In genomic region chr12:103933237-103933636, GRCh38 we compare ENCODE assay signal across 12 cellular contexts. TPM values are rescaled to one million over a fixed set of nuclear protein-coding genes. Genes with fewer than 3 reads are reported as not detected.
DNase-seq lines count a peak whose midpoint lies in the region; ATAC-seq, FAIRE-seq and TF ChIP-seq lines count a peak whose summit lies in the region.
"Had no signal": no experiment of that assay in that cellular context is flagged by ENCODE, and none has a peak within 500 bp of the region (broad histone marks: within the 10 kb centered on the region; RNA-seq: fewer than 3 reads in every experiment).

No MANE protein-coding gene starts in this region.

- peaks cover 59% of the 10 kb centered on the region for H3K79me2 ChIP-seq in HepG2 (ENCODE audit: insufficient read depth, low read length)

- no peak for TF ChIP-seq CTCF in natural killer cell (IDR thresholded peaks at IDR 0.05)
- no peak for TF ChIP-seq CTCF in RWPE2 (IDR thresholded peaks at IDR 0.05; ENCODE audit: poor library complexity, severe bottlenecking)
- TF ChIP-seq CTCF in HepG2 (CRISPR knock-in tag; IDR thresholded peaks at IDR 0.05) = no peak
- no peak for TF ChIP-seq CTCF in type B pancreatic cell (conservative IDR thresholded peaks at IDR 0.05)
- no peak for TF ChIP-seq CTCF in GM20000 (IDR thresholded peaks at IDR 0.05; ENCODE audit: extremely low read depth, missing control alignments)

- H3K4me3 Mint-ChIP-seq in natural killer cell treated with Interleukin-12 subunit alpha and Interleukin-12 subunit beta and Interleukin-15 and Interleukin-18, amount 100 ng/mL, for 72 hours = peak overlapping the region; percentile 90
- no peak overlapping the region for H3K4me3 Mint-ChIP-seq in natural killer cell
- peak overlapping the region; percentile 94 for H3K4me3 Mint-ChIP-seq in type B pancreatic cell

- peaks cover 53 to 66% of the 10 kb centered on the region in 2 donors for H3K4me1 Mint-ChIP-seq in natural killer cell treated with Interleukin-12 subunit alpha and Interleukin-12 subunit beta and Interleukin-15 and Interleukin-18, amount 100 ng/mL, for 72 hours (ENCODE audit: low read depth in 2 of 2)
- H3K4me1 Mint-ChIP-seq in natural killer cell (peaks cover 56 to 66% of the 10 kb centered on the region in 2 donors), type B pancreatic cell (ENCODE audit: unreplicated experiment) (peaks cover 34% of the 10 kb centered on the region)

- no peak overlapping the region for H2AFZ ChIP-seq in HepG2 (ENCODE audit: low read length)

- peaks cover 45% of the 10 kb centered on the region for H3K36me3 Mint-ChIP-seq in natural killer cell treated with Interleukin-12 subunit alpha and Interleukin-12 subunit beta and Interleukin-15 and Interleukin-18, amount 100 ng/mL, for 72 hours
- H3K36me3 Mint-ChIP-seq in natural killer cell = peaks cover 6% of the 10 kb centered on the region
- peaks cover 48% of the 10 kb centered on the region for H3K36me3 Mint-ChIP-seq in type B pancreatic cell

- H3K27me3 Mint-ChIP-seq in natural killer cell treated with Interleukin-12 subunit alpha and Interleukin-12 subunit beta and Interleukin-15 and Interleukin-18, amount 100 ng/mL, for 72 hours = no peaks in the 10 kb centered on the region
- H3K27me3 Mint-ChIP-seq in natural killer cell (ENCODE audit: low read depth in 2 of 2) (peaks cover 0 to 3% of the 10 kb centered on the region in 2 donors), type B pancreatic cell (peaks cover 3% of the 10 kb centered on the region)

- peak overlapping the region in 1 of 2 donors; percentile 86 for H3K27ac Mint-ChIP-seq in natural killer cell treated with Interleukin-12 subunit alpha and Interleukin-12 subunit beta and Interleukin-15 and Interleukin-18, amount 100 ng/mL, for 72 hours
- peak overlapping the region in 1 of 2 donors; percentile 100 for H3K27ac Mint-ChIP-seq in natural killer cell
- no peak overlapping the region for H3K27ac Mint-ChIP-seq in type B pancreatic cell

- no peaks in the 10 kb centered on the region for H3K27me3 ChIP-seq in RWPE2 (ENCODE audit: insufficient read depth, poor library complexity, severe bottlenecking)
- no peaks in the 10 kb centered on the region; a peak in 1 of 5 replicates for H3K27me3 ChIP-seq in HepG2 (ENCODE audit: control insufficient read depth in 1 of 2, insufficient read depth in 2 of 2, low read length in 2 of 2)
- H3K27me3 ChIP-seq in SJCRH30 = no peaks in the 10 kb centered on the region

- H3K4me1 ChIP-seq in RWPE2 (ENCODE audit: insufficient read depth, poor library complexity, severe bottlenecking) = peaks cover 41% of the 10 kb centered on the region
- peaks cover 72% of the 10 kb centered on the region for H3K4me1 ChIP-seq in HepG2 (ENCODE audit: insufficient read depth, low read length)
- H3K4me1 ChIP-seq in SJCRH30 = peaks cover 9% of the 10 kb centered on the region; the same call in 1 of the 2 replicates

- WGBS in HepG2 (ENCODE audit: low lambda C conversion rate) = 93% methylated on average over 2 of the region's 2 CpGs

- in situ Hi-C loops in HepG2 (cut with HindIII; ENCODE audit: extremely low pct_ligation_motif_present, low pct_unique_long_range_greater_than_20kb) = no loop called here

- peak overlapping the region; percentile 93; the same call in 1 of the 2 replicates for H3K9ac ChIP-seq in HepG2 (ENCODE audit: insufficient read depth, low read depth, low read length)

- H3K4me3 ChIP-seq in RWPE2 (ENCODE audit: severe bottlenecking) (peak overlapping the region; percentile 95), HepG2 (replicated peaks in 1 of 3; ENCODE audit: insufficient read depth in 1 of 3, low read depth in 2 of 3, low read length in 3 of 3) (peak overlapping the region in 2 of 3 experiments; percentile 85 to 87; a peak in 2 of 6 replicates), SJCRH30 (no peak overlapping the region)

- DNase-seq in natural killer cell treated with Interleukin-12 subunit alpha and Interleukin-12 subunit beta and Interleukin-15 and Interleukin-18, amount 100 ng/mL, for 72 hours (ENCODE audit: low spot score) = no peak
- DNase-seq in natural killer cell (no peak), RWPE2 (ENCODE audit: low spot score) (no peak), HepG2 (ENCODE audit: low spot score) (no peak), type B pancreatic cell (ENCODE audit: extremely low spot score, unreplicated experiment) (no peak), SJCRH30 (no peak), GM20000 (ENCODE audit: low spot score) (no peak)
- DNase-seq: activated gamma-delta T cell; DMS153; NCI-H510A treated with DMSO at 0.1 percent for 48 hours; stimulated activated CD4-positive, alpha-beta T cell treated with anti-CD3 and anti-CD28 coated beads, Interleukin-12 subunit alpha, Interleukin-12 subunit beta, amount 100 ng/mL, for 4 hours had no signal

- peak overlapping the region; percentile 77 for H3K4me2 ChIP-seq in HepG2 (ENCODE audit: low read depth, low read length)

- intact Hi-C loops in natural killer cell (cut with micrococcal nuclease) (no loop called here), HepG2 (cut with micrococcal nuclease; ENCODE audit: unreplicated experiment) (loop anchor here (10.0 kb wide), 1 partner anchor 158 kb away; no protein-coding TSS in a partner anchor)

- no peak for ATAC-seq in natural killer cell treated with Interleukin-12 subunit alpha and Interleukin-12 subunit beta and Interleukin-15 and Interleukin-18, amount 100 ng/mL, for 72 hours
- ATAC-seq in natural killer cell = no peak
- ATAC-seq in RWPE2 (ENCODE audit: low read depth) = no peak
- ATAC-seq in HepG2 = no peak
- no peak for ATAC-seq in GM21825 (IDR thresholded peaks at IDR 0.05; ENCODE audit: unreplicated experiment)

- TF ChIP-seq EP300 in HepG2 (IDR thresholded peaks at IDR 0.05; ENCODE audit: low read depth in 2 of 2, low read length in 2 of 2) = no peak
- TF ChIP-seq EP300 in HepG2 (CRISPR knock-in tag; IDR thresholded peaks at IDR 0.05; ENCODE audit: borderline replicate concordance) = no peak

- POLR2A ChIA-PET in HepG2 (lab: Yijun Ruan, JAX) = no interaction called here

- no peak for TF ChIP-seq POLR2A in HepG2 (IDR thresholded peaks at IDR 0.05; ENCODE audit: insufficient read depth in 1 of 2, low read depth in 2 of 2, low read length in 2 of 2)

- H3K9me3 Mint-ChIP-seq in natural killer cell treated with Interleukin-12 subunit alpha and Interleukin-12 subunit beta and Interleukin-15 and Interleukin-18, amount 100 ng/mL, for 72 hours = no peaks in the 10 kb centered on the region
- H3K9me3 Mint-ChIP-seq in natural killer cell (no peaks in the 10 kb centered on the region), type B pancreatic cell (no peaks in the 10 kb centered on the region)

- H3K36me3 ChIP-seq in RWPE2 (ENCODE audit: low read depth) (peaks cover 79% of the 10 kb centered on the region), HepG2 (replicated peaks in 1 of 2; ENCODE audit: control insufficient read depth in 1 of 2, insufficient read depth in 2 of 2, low read length in 2 of 2) (peaks cover 16 to 59% of the 10 kb centered on the region in 2 experiments), SJCRH30 (peaks cover 69% of the 10 kb centered on the region)

- H3K9me3 ChIP-seq in RWPE2 (ENCODE audit: severe bottlenecking) (no peaks in the 10 kb centered on the region), HepG2 (ENCODE audit: low read length) (no peaks in the 10 kb centered on the region), SJCRH30 (replicated peaks) (no peaks in the 10 kb centered on the region)

- CTCF ChIA-PET in HepG2 (lab: Yijun Ruan, JAX; ENCODE audit: low intra/inter-chr PET ratio, low total read pairs) = no interaction called here

- no TSS peak for BruUV-seq in HepG2 (replicated peaks; lab: Mats Ljungman, UMichigan)

- no peak for FAIRE-seq in HepG2 (lab: Jason Lieb, UNC)

- peak overlapping the region; percentile 58 for H3K27ac ChIP-seq in RWPE2 (ENCODE audit: poor library complexity, severe bottlenecking)
- H3K27ac ChIP-seq in HepG2 (ENCODE audit: extremely low read length, insufficient read depth, low read length) = peak overlapping the region; percentile 2
- no peak overlapping the region for H3K27ac ChIP-seq in SJCRH30

- TF ChIP-seq RAD21 in HepG2 (CRISPR knock-in tag; IDR thresholded peaks at IDR 0.05) = no peak

- peaks cover 26% of the 10 kb centered on the region for H4K20me1 ChIP-seq in HepG2 (ENCODE audit: insufficient read depth, low read length)

RNA-seq across cellular contexts. Expression of gene HSP90B1, which starts 3.0 kb away (rescaled TPM):
- 100 to 1,000 TPM; 621 to 706 TPM for total RNA-seq in natural killer cell treated with Interleukin-12 subunit alpha and Interleukin-12 subunit beta and Interleukin-15 and Interleukin-18, amount 100 ng/mL, for 72 hours
- total RNA-seq in natural killer cell (100 to 1,000 TPM; 282 to 390 (median 389) TPM), HepG2 (2016; rRNA removed; fragmentation: Illumina TruSeq; extraction: Trizol) (496 and 954 TPM in 2 replicates), type B pancreatic cell (ENCODE audit: low replicate concordance) (832 and 967 TPM in 2 replicates)
- total RNA-seq in HepG2 (2016; cell fraction: cytosol; rRNA removed; fragmentation: Illumina TruSeq; extraction: Trizol; ENCODE audit: low read depth) = 47.0 and 69.8 TPM in 2 replicates
- total RNA-seq in HepG2 (2016; cell fraction: insoluble cytoplasmic fraction; rRNA removed; fragmentation: Illumina TruSeq; extraction: Trizol) = 468 and 962 TPM in 2 replicates
- 69.5 and 84.4 TPM in 2 replicates for total RNA-seq in HepG2 (2016; cell fraction: membrane; rRNA removed; fragmentation: Illumina TruSeq; extraction: Trizol)
- 1,047 and 1,178 TPM in 2 replicates for total RNA-seq in HepG2 (2016; cell fraction: nucleus; rRNA removed; fragmentation: Illumina TruSeq; extraction: Trizol)
- polyA plus RNA-seq in HepG2 (2011; rRNA removed) = 621 and 800 TPM in 2 replicates
- 280 and 440 TPM in 2 replicates for polyA plus RNA-seq in HepG2 (2011; cell fraction: cytosol; rRNA removed)
- polyA plus RNA-seq in HepG2 (2011; cell fraction: nucleus; rRNA removed) = 376 and 536 TPM in 2 replicates
- 1,055 and 1,205 TPM in 2 replicates for polyA plus RNA-seq in HepG2 (2012)
- 44.1 and 50.8 TPM in 2 replicates for polyA plus RNA-seq in HepG2 (2016; cell fraction: cytosol; fragmentation: Illumina TruSeq; extraction: Trizol; ENCODE audit: low read depth)
- 498 and 522 TPM in 2 replicates for polyA plus RNA-seq in HepG2 (2016; cell fraction: insoluble cytoplasmic fraction; fragmentation: Illumina TruSeq; extraction: Trizol; ENCODE audit: low read depth)
- polyA plus RNA-seq in HepG2 (2016; cell fraction: membrane; fragmentation: Illumina TruSeq; extraction: Trizol; ENCODE audit: low read depth) = 50.1 and 59.6 TPM in 2 replicates
- polyA plus RNA-seq in HepG2 (2016; cell fraction: nucleus; fragmentation: Illumina TruSeq; extraction: Trizol; ENCODE audit: insufficient read depth, low read depth) = 1,450 and 1,620 TPM in 2 replicates
- polyA minus RNA-seq in HepG2 (2011; rRNA and poly(A)+ RNA removed; ENCODE audit: low replicate concordance) = 80.4 and 149 TPM in 2 replicates
- 307 and 357 TPM in 2 replicates for polyA minus RNA-seq in HepG2 (2011; cell fraction: cytosol; rRNA and poly(A)+ RNA removed)
- polyA minus RNA-seq in HepG2 (2011; cell fraction: nucleus; rRNA and poly(A)+ RNA removed) = 422 and 476 TPM in 2 replicates
- total RNA-seq in SJCRH30 (2014; rRNA removed; shearing (Covaris generic)) = 396 and 423 TPM in 2 replicates

RNA-seq across cellular contexts. Expression of gene TDG, which starts 32.4 kb away (rescaled TPM):
- total RNA-seq in natural killer cell treated with Interleukin-12 subunit alpha and Interleukin-12 subunit beta and Interleukin-15 and Interleukin-18, amount 100 ng/mL, for 72 hours = 10 to 100 TPM; 50.8 to 55.2 TPM
- total RNA-seq in natural killer cell (10 to 100 TPM; 28.2 to 28.7 (median 28.7) TPM), HepG2 (2016; rRNA removed; fragmentation: Illumina TruSeq; extraction: Trizol) (19.5 and 24.0 TPM in 2 replicates), type B pancreatic cell (ENCODE audit: low replicate concordance) (40.1 and 43.6 TPM in 2 replicates)
- total RNA-seq in HepG2 (2016; cell fraction: cytosol; rRNA removed; fragmentation: Illumina TruSeq; extraction: Trizol; ENCODE audit: low read depth) = 11.8 and 12.8 TPM in 2 replicates
- 20.9 and 24.6 TPM in 2 replicates for total RNA-seq in HepG2 (2016; cell fraction: insoluble cytoplasmic fraction; rRNA removed; fragmentation: Illumina TruSeq; extraction: Trizol)
- total RNA-seq in HepG2 (2016; cell fraction: membrane; rRNA removed; fragmentation: Illumina TruSeq; extraction: Trizol) = 7.4 TPM in 2 replicates
- total RNA-seq in HepG2 (2016; cell fraction: nucleus; rRNA removed; fragmentation: Illumina TruSeq; extraction: Trizol) = 25.3 and 26.6 TPM in 2 replicates
- 12.7 and 14.2 TPM in 2 replicates for polyA plus RNA-seq in HepG2 (2011; rRNA removed)
- 4.6 and 6.2 TPM in 2 replicates for polyA plus RNA-seq in HepG2 (2011; cell fraction: cytosol; rRNA removed)
- polyA plus RNA-seq in HepG2 (2011; cell fraction: nucleus; rRNA removed) = 15.3 and 21.4 TPM in 2 replicates
- 14.2 and 14.6 TPM in 2 replicates for polyA plus RNA-seq in HepG2 (2012)
- polyA plus RNA-seq in HepG2 (2016; cell fraction: cytosol; fragmentation: Illumina TruSeq; extraction: Trizol; ENCODE audit: low read depth) = 0.63 and 0.67 TPM in 2 replicates
- polyA plus RNA-seq in HepG2 (2016; cell fraction: insoluble cytoplasmic fraction; fragmentation: Illumina TruSeq; extraction: Trizol; ENCODE audit: low read depth) = 22.2 and 22.3 TPM in 2 replicates
- 2.8 and 3.2 TPM in 2 replicates for polyA plus RNA-seq in HepG2 (2016; cell fraction: membrane; fragmentation: Illumina TruSeq; extraction: Trizol; ENCODE audit: low read depth)
- 35.4 and 37.9 TPM in 2 replicates for polyA plus RNA-seq in HepG2 (2016; cell fraction: nucleus; fragmentation: Illumina TruSeq; extraction: Trizol; ENCODE audit: insufficient read depth, low read depth)
- 4.8 and 13.4 TPM in 2 replicates for polyA minus RNA-seq in HepG2 (2011; rRNA and poly(A)+ RNA removed; ENCODE audit: low replicate concordance)
- polyA minus RNA-seq in HepG2 (2011; cell fraction: cytosol; rRNA and poly(A)+ RNA removed) = 7.5 and 7.9 TPM in 2 replicates
- 37.8 and 39.1 TPM in 2 replicates for polyA minus RNA-seq in HepG2 (2011; cell fraction: nucleus; rRNA and poly(A)+ RNA removed)
- 56.2 and 57.3 TPM in 2 replicates for total RNA-seq in SJCRH30 (2014; rRNA removed; shearing (Covaris generic))
